In the genomic region with DNA sequence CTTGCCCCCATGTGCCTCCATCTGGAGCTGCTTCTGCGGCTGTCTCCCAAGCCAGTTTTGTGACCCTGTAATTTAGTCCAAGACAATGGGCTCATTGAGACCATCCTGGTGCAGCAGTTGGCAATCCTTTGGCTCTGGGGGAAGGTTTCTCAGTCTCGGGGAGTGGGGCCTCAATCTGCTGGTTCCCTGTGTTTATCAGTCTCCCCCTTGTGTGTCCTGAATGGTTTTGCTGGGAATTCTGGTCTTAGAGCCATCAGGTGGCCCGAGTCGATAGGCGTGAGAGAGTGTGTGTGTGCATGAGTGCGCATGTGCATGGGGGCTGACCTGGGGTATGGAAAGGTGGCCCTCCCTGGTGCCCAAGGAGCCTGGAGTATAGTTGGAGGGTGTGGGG, we compare ENCODE assay signal across 8 cellular contexts.
DNase-seq lines count a peak whose midpoint lies in the region; ATAC-seq and TF ChIP-seq lines count a peak whose summit lies in the region.

No MANE protein-coding gene starts in this region.

- peak overlapping the region; percentile 89 to 95 for H3K4me3 Mint-ChIP-seq in effector memory CD8-positive, alpha-beta T cell

- peaks cover 98% of the 10 kb centered on the region for H3K79me2 ChIP-seq in osteoblast (ENCODE audit: insufficient read depth, low read length)

- ATAC-seq in effector memory CD8-positive, alpha-beta T cell (replicated peaks): no peak
- no peak for ATAC-seq in HG03025 (IDR thresholded peaks at IDR 0.05; ENCODE audit: low FRiP score, unreplicated experiment)
- ATAC-seq in HG02970 (IDR thresholded peaks at IDR 0.05; ENCODE audit: low FRiP score, unreplicated experiment): no peak
- no peak for ATAC-seq in GM21529 (IDR thresholded peaks at IDR 0.05; ENCODE audit: unreplicated experiment)

- no peaks in the 10 kb centered on the region for H3K9me3 ChIP-seq in BLaER1 treated with 17β-estradiol and CSF1 and Interleukin-3, amounts not matched to agents 10 nM and 100 nM (replicated peaks in 1 of 11)
- no peaks in the 10 kb centered on the region for H3K9me3 ChIP-seq in osteoblast (ENCODE audit: low read depth, low read length)

- peaks cover 59 to 91% (median 61%) of the 10 kb centered on the region in 11 experiments for H4K20me1 ChIP-seq in BLaER1 treated with 17β-estradiol and CSF1 and Interleukin-3, amounts not matched to agents 10 nM and 100 nM
- H4K20me1 ChIP-seq in osteoblast (ENCODE audit: insufficient read depth, low read length): peaks cover 77% of the 10 kb centered on the region

- H3K27ac ChIP-seq in BLaER1 treated with 17β-estradiol and CSF1 and Interleukin-3, amounts not matched to agents 10 nM and 100 nM: peak overlapping the region in 9 of 11 experiments; percentile 29 to 93 (median 88); a peak in 16 of 22 replicates
- H3K27ac ChIP-seq in osteoblast (ENCODE audit: low read depth, low read length): peak overlapping the region; percentile 92

- H2AFZ ChIP-seq in osteoblast (ENCODE audit: low read length): no peak overlapping the region

- H3K27ac Mint-ChIP-seq in effector memory CD8-positive, alpha-beta T cell: peak overlapping the region; percentile 74 to 86

- H3K4me1 Mint-ChIP-seq in effector memory CD8-positive, alpha-beta T cell (ENCODE audit: low read depth in 2 of 2): peaks cover 66 to 70% of the 10 kb centered on the region in 2 donors

- H3K27me3 ChIP-seq in BLaER1 treated with 17β-estradiol and CSF1 and Interleukin-3, amounts not matched to agents 10 nM and 100 nM: no peaks in the 10 kb centered on the region
- H3K27me3 ChIP-seq in osteoblast (ENCODE audit: insufficient read depth, low read length): no peaks in the 10 kb centered on the region

- peak overlapping the region; percentile 79 to 95 (median 88) for H3K4me3 ChIP-seq in BLaER1 treated with 17β-estradiol and CSF1 and Interleukin-3, amounts not matched to agents 10 nM and 100 nM
- peak overlapping the region; percentile 85 for H3K4me3 ChIP-seq in osteoblast (ENCODE audit: insufficient read depth, low read length)

- H3K9ac ChIP-seq in BLaER1 treated with 17β-estradiol and CSF1 and Interleukin-3, amounts not matched to agents 10 nM and 100 nM: peak overlapping the region; percentile 87 to 97 (median 90); a peak in 21 of 22 replicates

- peak overlapping the region; percentile 96 to 100 (median 99) for H3K4me2 ChIP-seq in BLaER1 treated with 17β-estradiol and CSF1 and Interleukin-3, amounts not matched to agents 10 nM and 100 nM
- peak overlapping the region; percentile 89 for H3K4me2 ChIP-seq in osteoblast (ENCODE audit: insufficient read depth, low read length)

- H3K9me3 Mint-ChIP-seq in effector memory CD8-positive, alpha-beta T cell: no peaks in the 10 kb centered on the region

- no peak for TF ChIP-seq CTCF in osteoblast (IDR thresholded peaks at IDR 0.05; ENCODE audit: extremely low read depth, low read depth, low read length)

- peak; percentile 78 for DNase-seq in NCI-H69 (lab: John Stamatoyannopoulos, UW)
- no peak for DNase-seq in effector memory CD8-positive, alpha-beta T cell
- no peak for DNase-seq in osteoblast (ENCODE audit: insufficient read length, low spot score, missing footprints)
- DNase-seq in posterior vena cava (ENCODE audit: low spot score): no peak

- H3K36me3 ChIP-seq in BLaER1 treated with 17β-estradiol and CSF1 and Interleukin-3, amounts not matched to agents 10 nM and 100 nM: peaks cover 0 to 20% (median 0%) of the 10 kb centered on the region in 11 experiments; a peak in 4 of 22 replicates
- no peaks in the 10 kb centered on the region for H3K36me3 ChIP-seq in osteoblast (ENCODE audit: insufficient read depth, low read length)

- H3K36me3 Mint-ChIP-seq in effector memory CD8-positive, alpha-beta T cell (ENCODE audit: insufficient read depth): peaks cover 21% of the 10 kb centered on the region

- H3K4me1 ChIP-seq in BLaER1 treated with 17β-estradiol and CSF1 and Interleukin-3, amounts not matched to agents 10 nM and 100 nM: peaks cover 81 to 84% (median 83%) of the 10 kb centered on the region in 10 experiments
- peaks cover 72% of the 10 kb centered on the region for H3K4me1 ChIP-seq in osteoblast (ENCODE audit: insufficient read depth, low read length)

- H3K27me3 Mint-ChIP-seq in effector memory CD8-positive, alpha-beta T cell: no peaks in the 10 kb centered on the region

- intact Hi-C loops in posterior vena cava (cut with DNase I): no loop called here
